Comparison of ENCODE assay signal across 28 cellular contexts in the genomic region with DNA sequence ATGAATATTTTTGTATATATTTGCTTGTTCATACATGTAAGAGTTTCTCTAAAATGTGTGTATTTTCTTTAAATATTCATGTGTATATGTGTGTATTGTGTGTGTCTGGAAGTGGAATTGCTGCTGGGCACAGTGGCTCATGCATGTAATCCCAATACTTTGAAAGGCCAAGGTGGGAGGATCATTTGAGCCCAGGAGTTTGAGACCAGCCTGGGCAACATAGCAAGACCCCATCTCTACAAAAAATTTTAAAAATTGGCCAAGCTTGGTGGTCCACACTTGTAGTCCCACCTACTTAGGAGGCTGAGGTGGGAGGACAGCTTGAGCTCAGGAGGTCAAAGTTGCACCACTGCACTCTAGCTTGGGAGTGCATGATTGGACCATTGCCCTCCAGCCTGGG.
"Had no signal": no experiment of that assay in that cellular context is flagged by ENCODE, and none has a peak within 500 bp of the region (broad histone marks: within the 10 kb centered on the region; RNA-seq: fewer than 3 reads in every experiment).

No MANE protein-coding gene starts in this region.

- H3K4me1 ChIP-seq: colonic mucosa had no signal

- ATAC-seq: activated CD4-positive, CD25-positive, alpha-beta regulatory T cell treated with anti-CD3 and anti-CD28 coated beads, Interleukin-2, amount 50 U/mL, for 24 hours; activated CD8-positive, alpha-beta T cell treated with anti-CD3 and anti-CD28 coated beads for 36 hours; activated naive CD8-positive, alpha-beta T cell treated with anti-CD3 and anti-CD28 coated beads, Interleukin-2, amount 50 U/mL, for 24 hours; activated T-cell treated with anti-CD3 and anti-CD28 coated beads, Interleukin-2, amount 50 U/mL, for 4 hours; activated T-helper 17 cell treated with anti-CD3 and anti-CD28 coated beads, Interleukin-2, amount 50 U/mL, for 72 hours; body of pancreas; gastroesophageal sphincter; heart right ventricle had no signal

- H3K4me3 ChIP-seq: adrenal gland, body of pancreas, colonic mucosa, esophagus squamous epithelium, gastroesophageal sphincter, heart right ventricle, hepatocyte had no signal

- H3K36me3 ChIP-seq: adrenal gland, colonic mucosa, esophagus squamous epithelium, gastroesophageal sphincter, heart right ventricle had no signal

- H3K9me3 ChIP-seq: adrenal gland, body of pancreas, colonic mucosa, esophagus squamous epithelium, gastroesophageal sphincter, heart right ventricle had no signal

- H3K27ac ChIP-seq: adrenal gland, body of pancreas, colonic mucosa, epithelial cell of prostate, esophagus squamous epithelium, gastroesophageal sphincter, heart right ventricle, hepatocyte had no signal

- DNase-seq: activated B cell treated with CpG ODN at 0.5 μM for 24 hours; activated CD4-positive, alpha-beta T cell treated with anti-CD3 and anti-CD28 coated beads for 48 hours; activated CD4-positive, alpha-beta T cell treated with anti-CD3 and anti-CD28 coated beads, Interleukin-2, amount 50 U/mL, for 1 hour; activated CD4-positive, alpha-beta T cell treated with anti-CD3 and anti-CD28 coated beads, Interleukin-2, amount 50 U/mL, for 48 hours; activated CD8-positive, alpha-beta memory T cell treated with anti-CD3 and anti-CD28 coated beads for 24 hours; activated CD8-positive, alpha-beta T cell treated with anti-CD3 and anti-CD28 coated beads for 36 hours; activated effector memory CD4-positive, alpha-beta T cell treated with Interleukin-2 at 50 U/mL for 16 hours; activated gamma-delta T cell treated with Interleukin-2 at 50 U/mL for 16 hours; activated naive CD4-positive, alpha-beta T cell treated with anti-CD3 and anti-CD28 coated beads for 36 hours; activated naive CD8-positive, alpha-beta T cell treated with anti-CD3 and anti-CD28 coated beads for 36 hours; activated naive CD8-positive, alpha-beta T cell treated with anti-CD3 and anti-CD28 coated beads, Interleukin-2, amount 50 U/mL, for 24 hours; activated T-cell treated with anti-CD3 and anti-CD28 coated beads, Interleukin-2, amount 50 U/mL, for 4 hours; adrenal gland; amygdala; aorta; body of pancreas; caudate nucleus; colonic mucosa; effector CD8-positive, alpha-beta T cell; esophagus squamous epithelium; foreskin melanocyte; heart right ventricle; T-helper 2 cell had no signal
